Comparison of ENCODE assay signal across 25 cellular contexts in genomic region chr15:56176996-56177395, GRCh38.
DNase-seq lines count a peak whose midpoint lies in the region; ATAC-seq and TF ChIP-seq lines count a peak whose summit lies in the region.
"Had no signal": no experiment of that assay in that cellular context is flagged by ENCODE, and none has a peak within 500 bp of the region (broad histone marks: within the 10 kb centered on the region; RNA-seq: fewer than 3 reads in every experiment).

No MANE protein-coding gene starts in this region.

- H3K36me3 Mint-ChIP-seq in CD4-positive, alpha-beta T cell (ENCODE audit: low read depth), result peaks cover 55% of the 10 kb centered on the region
- H3K36me3 Mint-ChIP-seq in activated T-helper 17 cell treated with anti-CD3 and anti-CD28 coated beads, Interleukin-2, amount 50 U/mL, for 72 hours (ENCODE audit: low read depth), result peaks cover 37% of the 10 kb centered on the region
- H3K36me3 Mint-ChIP-seq in progenitor cell of endocrine pancreas (ENCODE audit: insufficient read depth), result peaks cover 13% of the 10 kb centered on the region

- no peak overlapping the region for H3K4me3 Mint-ChIP-seq in CD4-positive, alpha-beta T cell
- no peak overlapping the region for H3K4me3 Mint-ChIP-seq in activated T-helper 17 cell treated with anti-CD3 and anti-CD28 coated beads, Interleukin-2, amount 50 U/mL, for 72 hours
- H3K4me3 Mint-ChIP-seq in progenitor cell of endocrine pancreas (ENCODE audit: low read depth), result no peak overlapping the region
- H3K4me3 Mint-ChIP-seq: activated B cell treated with CpG ODN at 0.5 μM for 24 hours; activated CD8-positive, alpha-beta memory T cell treated with anti-CD3 and anti-CD28 coated beads, Interleukin-2, amount 10 ng/mL, durations not matched to agents 7 days and 5 days; central memory CD8-positive, alpha-beta T cell; effector memory CD8-positive, alpha-beta T cell had no signal

- RAD21 ChIA-PET in HCT116 (lab: Charles Lee; ENCODE audit: low non-redundant PET in 1 of 2, low total read pairs in 2 of 2, uncharacterized antibody in 2 of 2, unreplicated experiment in 2 of 2), result no interaction called here

- POLR2A ChIA-PET in CD4-positive, alpha-beta T cell (lab: Charles Lee), result no interaction called here
- POLR2A ChIA-PET in HCT116 (lab: Charles Lee), result no interaction called here

- H3K27me3 Mint-ChIP-seq in CD4-positive, alpha-beta T cell, result no peaks in the 10 kb centered on the region
- H3K27me3 Mint-ChIP-seq in activated T-helper 17 cell treated with anti-CD3 and anti-CD28 coated beads, Interleukin-2, amount 50 U/mL, for 72 hours, result no peaks in the 10 kb centered on the region
- H3K27me3 Mint-ChIP-seq in progenitor cell of endocrine pancreas, result no peaks in the 10 kb centered on the region
- H3K27me3 Mint-ChIP-seq: activated B cell treated with CpG ODN at 0.5 μM for 24 hours; activated CD8-positive, alpha-beta memory T cell treated with anti-CD3 and anti-CD28 coated beads, Interleukin-2, amount 10 ng/mL, durations not matched to agents 7 days and 5 days; central memory CD8-positive, alpha-beta T cell; effector memory CD8-positive, alpha-beta T cell had no signal

- no peaks in the 10 kb centered on the region for H3K9me2 ChIP-seq in HCT116 (ENCODE audit: insufficient read depth)

- H4K20me1 ChIP-seq in HCT116 (ENCODE audit: insufficient read depth), result no peaks in the 10 kb centered on the region

- H3K4me1 ChIP-seq in HCT116 (ENCODE audit: control insufficient read depth in 1 of 2, insufficient read depth in 2 of 2, low read length in 2 of 2) (peaks cover 0 to 12% of the 10 kb centered on the region in 2 experiments; a peak in 1 of 4 replicates), Peyer's patch (peaks cover 0 to 7% (median 0%) of the 10 kb centered on the region in 4 donors), mucosa of descending colon (ENCODE audit: low read depth) (peaks cover 4% of the 10 kb centered on the region)
- H3K4me1 ChIP-seq: prostate gland had no signal

- H3K4me2 ChIP-seq in HCT116 (ENCODE audit: low read length), result peak overlapping the region; percentile 29

- H3K36me3 ChIP-seq in HCT116 (ENCODE audit: control insufficient read depth in 1 of 2, insufficient read depth in 2 of 2, low read length in 2 of 2) (no peaks in the 10 kb centered on the region), Peyer's patch (peaks cover 0 to 14% (median 0%) of the 10 kb centered on the region in 3 donors), mucosa of descending colon (ENCODE audit: low read depth) (no peaks in the 10 kb centered on the region)
- H3K36me3 ChIP-seq: neutrophil, prostate gland had no signal

- H3K9ac ChIP-seq in HCT116 (ENCODE audit: low read length), result no peak overlapping the region

- peaks cover 33% of the 10 kb centered on the region for H3K79me2 ChIP-seq in HCT116 (ENCODE audit: insufficient read depth, low read length)

- TF ChIP-seq RAD21 in HCT116 (IDR thresholded peaks at IDR 0.05; ENCODE audit: low read depth), result no peak

- no peak for TF ChIP-seq CTCF in CD4-positive, alpha-beta T cell (IDR thresholded peaks at IDR 0.05)
- TF ChIP-seq CTCF in HCT116 (IDR thresholded peaks at IDR 0.05 in 2 of 3, conservative IDR thresholded peaks at IDR 0.05 in 1 of 3; ENCODE audit: borderline replicate concordance in 1 of 3, insufficient read depth in 1 of 3, low read depth in 2 of 3, low read length in 2 of 3), result no peak
- TF ChIP-seq CTCF in progenitor cell of endocrine pancreas (IDR thresholded peaks at IDR 0.05; ENCODE audit: unreplicated experiment), result no peak
- TF ChIP-seq CTCF in Peyer's patch (IDR thresholded peaks at IDR 0.05), result no peak
- no peak for TF ChIP-seq CTCF in mucosa of descending colon (IDR thresholded peaks at IDR 0.05)

- no peak for DNase-seq in CD4-positive, alpha-beta T cell
- DNase-seq in HCT116 (ENCODE audit: low read depth, low spot score) (peak; percentile 0), progenitor cell of endocrine pancreas (ENCODE audit: low spot score, unreplicated experiment) (no peak), Peyer's patch (no peak), mucosa of descending colon (no peak)
- DNase-seq in central memory CD4-positive, alpha-beta T cell, result no peak
- DNase-seq: activated B cell treated with CpG ODN at 0.5 μM for 24 hours; activated CD8-positive, alpha-beta memory T cell treated with anti-CD3 and anti-CD28 coated beads, Interleukin-2, amount 10 ng/mL, durations not matched to agents 7 days and 5 days; activated T-cell treated with anti-CD3 and anti-CD28 coated beads, Interleukin-2, amount 50 U/mL, for 48 hours; C1 segment of cervical spinal cord; effector memory CD8-positive, alpha-beta T cell; erythroblast; head of caudate nucleus; Karpas-422; left ventricle myocardium superior; NCI-H748 treated with DMSO at 0.1 percent for 48 hours; stimulated activated CD4-positive, alpha-beta T cell treated with anti-CD3 and anti-CD28 coated beads, Interleukin-4, amount 100 ng/mL, for 1 hour; substantia nigra; T1000; trophoblast cell had no signal

- no peak for ATAC-seq in CD4-positive, alpha-beta T cell (ENCODE audit: poor library complexity)
- ATAC-seq in HCT116 (no peak), mucosa of descending colon (no peak)
- ATAC-seq in activated T-helper 17 cell treated with anti-CD3 and anti-CD28 coated beads, Interleukin-2, amount 50 U/mL, for 72 hours (replicated peaks), result peak; percentile 66
- ATAC-seq: activated CD8-positive, alpha-beta memory T cell treated with anti-CD3 and anti-CD28 coated beads, Interleukin-2, amount 10 ng/mL, durations not matched to agents 7 days and 5 days; effector memory CD8-positive, alpha-beta T cell; left ventricle myocardium superior had no signal

- H3K27ac ChIP-seq in CD4-positive, alpha-beta T cell (ENCODE audit: low read depth, low read length), result no peak overlapping the region
- H3K27ac ChIP-seq in HCT116 (ENCODE audit: low read depth, low read length), result no peak overlapping the region
- no peak overlapping the region for H3K27ac ChIP-seq in Peyer's patch
- H3K27ac ChIP-seq: neutrophil, prostate gland, RWPE1 had no signal

- no peaks in the 10 kb centered on the region for H3K27me3 ChIP-seq in CD4-positive, alpha-beta T cell (ENCODE audit: control insufficient read depth, insufficient read depth, low read length)
- H3K27me3 ChIP-seq in HCT116 (ENCODE audit: insufficient read depth, low read length) (no peaks in the 10 kb centered on the region), Peyer's patch (no peaks in the 10 kb centered on the region)
- H3K27me3 ChIP-seq: neutrophil had no signal

- H3K4me3 ChIP-seq in HCT116 (replicated peaks in 1 of 2; ENCODE audit: low read depth in 1 of 2, low read length in 2 of 2) (no peak overlapping the region), Peyer's patch (no peak overlapping the region), mucosa of descending colon (no peak overlapping the region)
- H3K4me3 ChIP-seq: prostate gland had no signal

- peaks cover 41% of the 10 kb centered on the region for H3K4me1 Mint-ChIP-seq in CD4-positive, alpha-beta T cell (ENCODE audit: low read depth)
- H3K4me1 Mint-ChIP-seq in activated T-helper 17 cell treated with anti-CD3 and anti-CD28 coated beads, Interleukin-2, amount 50 U/mL, for 72 hours, result peaks cover 12% of the 10 kb centered on the region
- H3K4me1 Mint-ChIP-seq in progenitor cell of endocrine pancreas (ENCODE audit: low read depth), result peaks cover 9% of the 10 kb centered on the region

- H2AFZ ChIP-seq in HCT116 (ENCODE audit: low read depth, low read length, poor library complexity, severe bottlenecking), result no peak overlapping the region

- TF ChIP-seq POLR2A in HCT116 (IDR thresholded peaks at IDR 0.05; ENCODE audit: borderline replicate concordance, extremely low read depth, insufficient read depth, insufficient read length) (no peak), Peyer's patch (IDR thresholded peaks at IDR 0.05) (no peak)

- intact Hi-C loops in CD4-positive, alpha-beta T cell (cut with DNase I, micrococcal nuclease), result no loop called here
- intact Hi-C loops in HCT116 (cut with micrococcal nuclease) (no loop called here), mucosa of descending colon (cut with DNase I, micrococcal nuclease) (no loop called here)

- CTCF ChIA-PET in CD4-positive, alpha-beta T cell (lab: Charles Lee), result no interaction called here
- CTCF ChIA-PET in HCT116 (lab: Charles Lee), result no interaction called here

- no TSS peak for BruUV-seq in HCT116 (replicated peaks; lab: Mats Ljungman, UMichigan)

- peaks cover 4% of the 10 kb centered on the region for H3K9me3 Mint-ChIP-seq in CD4-positive, alpha-beta T cell
- no peaks in the 10 kb centered on the region for H3K9me3 Mint-ChIP-seq in activated T-helper 17 cell treated with anti-CD3 and anti-CD28 coated beads, Interleukin-2, amount 50 U/mL, for 72 hours
- H3K9me3 Mint-ChIP-seq in progenitor cell of endocrine pancreas (ENCODE audit: low read depth), result no peaks in the 10 kb centered on the region
- H3K9me3 Mint-ChIP-seq: activated B cell treated with CpG ODN at 0.5 μM for 24 hours; central memory CD8-positive, alpha-beta T cell; effector memory CD8-positive, alpha-beta T cell had no signal

- no peaks in the 10 kb centered on the region for H3K9me3 ChIP-seq in CD4-positive, alpha-beta T cell (ENCODE audit: control insufficient read depth, low read length)
- H3K9me3 ChIP-seq in HCT116 (ENCODE audit: control insufficient read depth in 1 of 2, insufficient read depth in 1 of 2, low read depth in 1 of 2, low read length in 2 of 2), result no peaks in the 10 kb centered on the region
- H3K9me3 ChIP-seq in Peyer's patch, result no peaks in the 10 kb centered on the region
- no peaks in the 10 kb centered on the region for H3K9me3 ChIP-seq in mucosa of descending colon
- H3K9me3 ChIP-seq: neutrophil, prostate gland had no signal

- H3K27ac Mint-ChIP-seq in CD4-positive, alpha-beta T cell, result peak overlapping the region; percentile 11
- no peak overlapping the region for H3K27ac Mint-ChIP-seq in activated T-helper 17 cell treated with anti-CD3 and anti-CD28 coated beads, Interleukin-2, amount 50 U/mL, for 72 hours
- H3K27ac Mint-ChIP-seq in progenitor cell of endocrine pancreas, result peak overlapping the region; percentile 12
- H3K27ac Mint-ChIP-seq: activated B cell treated with CpG ODN at 0.5 μM for 24 hours; activated CD8-positive, alpha-beta memory T cell treated with anti-CD3 and anti-CD28 coated beads, Interleukin-2, amount 10 ng/mL, durations not matched to agents 7 days and 5 days had no signal

TF ChIP-seq in HCT116, 20 proteins besides CTCF, POLR2A, EP300 and RAD21 (continues in another document):
- TF ChIP-seq ATF3 (IDR thresholded peaks at IDR 0.05), result no peak
- TF ChIP-seq SRF (IDR thresholded peaks at IDR 0.05; ENCODE audit: low read depth), result no peak
- no peak for TF ChIP-seq ELF1 (IDR thresholded peaks at IDR 0.05; ENCODE audit: borderline replicate concordance, low read depth)
- TF ChIP-seq JUND (IDR thresholded peaks at IDR 0.05), result no peak
- no peak for TF ChIP-seq EZH2 (IDR thresholded peaks at IDR 0.05)
- no peak for TF ChIP-seq FOSL1 (IDR thresholded peaks at IDR 0.05; ENCODE audit: low read depth)
- TF ChIP-seq MAX (IDR thresholded peaks at IDR 0.05), result no peak
